ENCODE assay signal across 30 cellular contexts in genomic region chr9:108628281-108628680, GRCh38.
"Had no signal": no experiment of that assay in that cellular context is flagged by ENCODE, and none has a peak within 500 bp of the region (broad histone marks: within the 10 kb centered on the region; RNA-seq: fewer than 3 reads in every experiment).

No MANE protein-coding gene starts in this region.

- H3K4me1 ChIP-seq: ascending aorta had no signal

- H3K4me3 ChIP-seq: ascending aorta had no signal

- H3K27me3 ChIP-seq: ascending aorta had no signal

- FAIRE-seq: TTC549 had no signal

- DNase-seq: activated B cell treated with CpG ODN at 0.5 μM for 24 hours; activated CD4-positive, alpha-beta memory T cell treated with anti-CD3 and anti-CD28 coated beads for 36 hours; activated CD4-positive, alpha-beta T cell treated with anti-CD3 and anti-CD28 coated beads for 4 hours; activated CD4-positive, alpha-beta T cell treated with anti-CD3 and anti-CD28 coated beads, Interleukin-2, amount 10 ng/mL, durations not matched to agents 24 days and 14 days; activated CD4-positive, alpha-beta T cell treated with anti-CD3 and anti-CD28 coated beads, Interleukin-2, amount 50 U/mL, for 1 hour; activated CD4-positive, alpha-beta T cell treated with anti-CD3 and anti-CD28 coated beads, Interleukin-2, amount 50 U/mL, for 4 hours; activated CD4-positive, CD25-positive, alpha-beta regulatory T cell treated with anti-CD3 and anti-CD28 coated beads, Interleukin-2, amount 50 U/mL, for 72 hours; activated CD8-positive, alpha-beta memory T cell treated with anti-CD3 and anti-CD28 coated beads, Interleukin-2, amount 50 U/mL, for 4 hours; activated CD8-positive, alpha-beta T cell treated with anti-CD3 and anti-CD28 coated beads for 36 hours; activated effector memory CD4-positive, alpha-beta T cell treated with anti-CD3 and anti-CD28 coated beads, Interleukin-2, amount 50 U/mL, for 16 hours; activated gamma-delta T cell treated with Interleukin-2 at 50 U/mL for 16 hours; activated naive CD4-positive, alpha-beta T cell; activated naive CD4-positive, alpha-beta T cell treated with anti-CD3 and anti-CD28 coated beads for 36 hours; activated naive CD4-positive, alpha-beta T cell treated with anti-CD3 and anti-CD28 coated beads, Interleukin-2, amount 50 U/mL, for 16 hours; activated naive CD8-positive, alpha-beta T cell treated with anti-CD3 and anti-CD28 coated beads for 36 hours; activated T-cell treated with anti-CD3 and anti-CD28 coated beads for 4 hours; activated T-cell treated with anti-CD3 and anti-CD28 coated beads, Interleukin-2, amount 50 U/mL, for 1 hour; activated T-cell treated with anti-CD3 and anti-CD28 coated beads, Interleukin-2, amount 50 U/mL, for 4 hours; activated T-cell treated with anti-CD3 and anti-CD28 coated beads, Interleukin-2, amount 50 U/mL, for 72 hours; amygdala; anterior cingulate cortex; central memory CD4-positive, alpha-beta T cell; T-helper 1 cell; T-helper 2 cell; T-helper 9 cell had no signal

- H3K27ac ChIP-seq: ascending aorta, VCaP had no signal

- ATAC-seq: activated CD8-positive, alpha-beta T cell treated with anti-CD3 and anti-CD28 coated beads for 36 hours; activated naive CD4-positive, alpha-beta T cell treated with anti-CD3 and anti-CD28 coated beads, Interleukin-2, amount 50 U/mL, for 72 hours; activated T-cell treated with anti-CD3 and anti-CD28 coated beads, Interleukin-2, amount 50 U/mL, for 4 hours; activated T-cell treated with anti-CD3 and anti-CD28 coated beads, Interleukin-2, amount 50 U/mL, for 72 hours; activated T-helper 17 cell treated with anti-CD3 and anti-CD28 coated beads, Interleukin-2, amount 50 U/mL, for 72 hours had no signal

- H3K36me3 ChIP-seq: ascending aorta had no signal

- H3K9me3 ChIP-seq: ascending aorta had no signal
